Comparison of ENCODE assay signal across 28 cellular contexts in genomic region chr3:193873802-193874201, GRCh38.
"Had no signal": no experiment of that assay in that cellular context is flagged by ENCODE, and none has a peak within 500 bp of the region (broad histone marks: within the 10 kb centered on the region; RNA-seq: fewer than 3 reads in every experiment).

No MANE protein-coding gene starts in this region.

- H3K36me3 ChIP-seq: esophagus muscularis mucosa, gastroesophageal sphincter, WERI-Rb-1 had no signal

- H3K4me3 ChIP-seq: body of pancreas, esophagus muscularis mucosa, gastroesophageal sphincter, smooth muscle cell had no signal

- H3K36me3 Mint-ChIP-seq: naive B cell; stimulated activated memory B cell treated with anti-CD40 and anti-IgM and Interleukin-4, amounts not matched to agents 10 μg/mL and 1 μg/mL and 100 μg/mL, for 72 hours; T-cell had no signal

- DNase-seq: activated CD4-positive, alpha-beta T cell treated with anti-CD3 and anti-CD28 coated beads for 1 hour; activated CD4-positive, alpha-beta T cell treated with anti-CD3 and anti-CD28 coated beads, Interleukin-2, amount 50 U/mL, for 1 hour; activated CD8-positive, alpha-beta T cell treated with anti-CD3 and anti-CD28 coated beads, Interleukin-2, amount 10 ng/mL, durations not matched to agents 7 days and 5 days; activated gamma-delta T cell; activated naive CD4-positive, alpha-beta T cell treated with anti-CD3 and anti-CD28 coated beads, Interleukin-2, amount 50 U/mL, for 16 hours; activated naive CD8-positive, alpha-beta T cell treated with anti-CD3 and anti-CD28 coated beads, Interleukin-2, amount 50 U/mL, for 24 hours; anterior cingulate cortex; body of pancreas; central memory CD4-positive, alpha-beta T cell; dermis blood vessel endothelial cell; effector memory CD4-positive, alpha-beta T cell; head of caudate nucleus; left ventricle myocardium superior; midbrain; naive B cell; posterior cingulate gyrus; stimulated activated CD4-positive, alpha-beta T cell treated with anti-CD3 and anti-CD28 coated beads, Interleukin-15, amount 100 ng/mL, for 24 hours; T-cell; trophoblast cell; WERI-Rb-1 had no signal

- FAIRE-seq: islet of Langerhans, TTC549 had no signal

- H3K9me3 Mint-ChIP-seq: activated naive CD8-positive, alpha-beta T cell treated with anti-CD3 and anti-CD28 coated beads, Interleukin-2, amount 50 U/mL, for 24 hours; activated T-helper 1 cell treated with anti-CD3 and anti-CD28 coated beads, Interleukin-12 subunit alpha, Interleukin-12 subunit beta, Interleukin-2, Interleukin-4 antibody, amounts not matched to agents 30 ng/mL and 10 ng/mL and 1 ng/mL, durations not matched to agents 14 hours and 24 hours and 36 hours; stimulated activated memory B cell treated with anti-CD40 and anti-IgM and Interleukin-4, amounts not matched to agents 10 μg/mL and 1 μg/mL and 100 μg/mL, for 72 hours; T-cell; T-helper 2 cell treated with Interferon-gamma antibody and Interleukin-4, amounts not matched to agents 5 μg/mL and 100 μg/mL, for 36 hours had no signal

- H3K27ac ChIP-seq: esophagus muscularis mucosa, gastroesophageal sphincter, WERI-Rb-1 had no signal

- H3K27me3 Mint-ChIP-seq: stimulated activated memory B cell treated with anti-CD40 and anti-IgM and Interleukin-4, amounts not matched to agents 10 μg/mL and 1 μg/mL and 100 μg/mL, for 72 hours had no signal

- H3K4me3 Mint-ChIP-seq: activated CD8-positive, alpha-beta T cell treated with anti-CD3 and anti-CD28 coated beads, Interleukin-2, amount 10 ng/mL, durations not matched to agents 7 days and 5 days; activated naive CD8-positive, alpha-beta T cell treated with anti-CD3 and anti-CD28 coated beads, Interleukin-2, amount 50 U/mL, for 24 hours; activated T-helper 1 cell treated with anti-CD3 and anti-CD28 coated beads, Interleukin-12 subunit alpha, Interleukin-12 subunit beta, Interleukin-2, Interleukin-4 antibody, amounts not matched to agents 30 ng/mL and 10 ng/mL and 1 ng/mL, durations not matched to agents 14 hours and 24 hours and 36 hours; naive B cell; stimulated activated memory B cell treated with anti-CD40 and anti-IgM and Interleukin-4, amounts not matched to agents 10 μg/mL and 1 μg/mL and 100 μg/mL, for 72 hours; T-cell; T-helper 2 cell treated with Interferon-gamma antibody and Interleukin-4, amounts not matched to agents 5 μg/mL and 100 μg/mL, for 36 hours had no signal

- H3K9me3 ChIP-seq: body of pancreas, esophagus muscularis mucosa, gastroesophageal sphincter had no signal

- H3K4me2 ChIP-seq: smooth muscle cell had no signal

- H3K4me1 ChIP-seq: gastroesophageal sphincter had no signal

- H3K27me3 ChIP-seq: body of pancreas had no signal

- H3K27ac Mint-ChIP-seq: activated CD8-positive, alpha-beta T cell treated with anti-CD3 and anti-CD28 coated beads, Interleukin-2, amount 10 ng/mL, durations not matched to agents 7 days and 5 days; activated naive CD8-positive, alpha-beta T cell treated with anti-CD3 and anti-CD28 coated beads, Interleukin-2, amount 50 U/mL, for 24 hours; activated T-helper 1 cell treated with anti-CD3 and anti-CD28 coated beads, Interleukin-12 subunit alpha, Interleukin-12 subunit beta, Interleukin-2, Interleukin-4 antibody, amounts not matched to agents 30 ng/mL and 10 ng/mL and 1 ng/mL, durations not matched to agents 14 hours and 24 hours and 36 hours; stimulated activated memory B cell treated with anti-CD40 and anti-IgM and Interleukin-4, amounts not matched to agents 10 μg/mL and 1 μg/mL and 100 μg/mL, for 72 hours; T-cell; T-helper 2 cell treated with Interferon-gamma antibody and Interleukin-4, amounts not matched to agents 5 μg/mL and 100 μg/mL, for 36 hours had no signal
